23 cellular contexts compared by ENCODE assay signal in the genomic region with DNA sequence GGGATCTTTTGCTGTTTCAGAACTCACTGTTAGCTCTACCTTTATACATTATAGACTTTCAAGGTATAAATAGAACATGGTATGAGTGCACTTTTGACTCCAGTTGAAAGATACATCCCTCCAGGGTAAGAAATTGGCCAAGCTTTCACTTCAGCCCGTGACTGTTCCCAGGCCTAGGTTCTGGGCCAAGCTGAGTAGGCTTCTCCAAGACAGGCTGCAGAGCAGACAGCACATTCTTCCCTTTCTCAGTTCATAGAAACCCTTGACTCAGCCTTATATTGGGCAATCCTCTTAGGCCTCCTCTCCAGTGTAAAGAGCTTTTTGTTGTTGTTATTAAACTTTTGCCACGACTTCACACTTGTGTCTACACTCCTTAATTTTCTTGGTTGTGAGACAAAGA. TPM values are rescaled to one million over a fixed set of nuclear protein-coding genes. Genes with fewer than 3 reads are reported as not detected.
"Had no signal": no experiment of that assay in that cellular context is flagged by ENCODE, and none has a peak within 500 bp of the region (broad histone marks: within the 10 kb centered on the region; RNA-seq: fewer than 3 reads in every experiment).

No MANE protein-coding gene starts in this region.

- H3K4me1 Mint-ChIP-seq: activated naive CD8-positive, alpha-beta T cell treated with anti-CD3 and anti-CD28 coated beads for 36 hours; natural killer cell; WTC11 had no signal

- H3K4me3 ChIP-seq: cardiac muscle cell, left lung, sigmoid colon, upper lobe of right lung had no signal

- FAIRE-seq: frontal cortex had no signal

- H3K27ac Mint-ChIP-seq: activated naive CD8-positive, alpha-beta T cell treated with anti-CD3 and anti-CD28 coated beads for 36 hours; natural killer cell; WTC11 had no signal

- H3K4me1 ChIP-seq: left lung, upper lobe of right lung had no signal

- H3K4me3 Mint-ChIP-seq: activated naive CD8-positive, alpha-beta T cell treated with anti-CD3 and anti-CD28 coated beads for 36 hours; activated T-cell treated with anti-CD3 and anti-CD28 coated beads, Interleukin-2, amount 50 U/mL, for 4 hours; natural killer cell; WTC11 had no signal

- H3K9me3 ChIP-seq: left lung, sigmoid colon, upper lobe of right lung had no signal

- H3K36me3 ChIP-seq: cardiac muscle cell, left lung, sigmoid colon, upper lobe of right lung had no signal

- DNase-seq: activated CD8-positive, alpha-beta memory T cell treated with anti-CD3 and anti-CD28 coated beads for 24 hours; activated CD8-positive, alpha-beta memory T cell treated with anti-CD3 and anti-CD28 coated beads, Interleukin-2, amount 50 U/mL, for 4 hours; activated naive CD4-positive, alpha-beta T cell treated with Interleukin-2 at 50 U/mL for 16 hours; activated naive CD8-positive, alpha-beta T cell treated with anti-CD3 and anti-CD28 coated beads for 36 hours; activated T-cell treated with anti-CD3 and anti-CD28 coated beads, Interleukin-2, amount 50 U/mL, for 4 hours; amniotic stem cell; erythroblast; glutamatergic neuron; hippocampal formation; kidney glomerular epithelial cell; left lung; midbrain; natural killer cell; sigmoid colon; stimulated activated CD4-positive, alpha-beta T cell treated with anti-CD3 and anti-CD28 coated beads, Interleukin-2, amount 100 ng/mL, for 48 hours; stimulated activated naive CD4-positive, alpha-beta T cell treated with Interleukin-2 at 50 U/mL for 16 hours; T-helper 9 cell; upper lobe of right lung had no signal

- H3K27ac ChIP-seq: cardiac muscle cell, left lung, upper lobe of right lung had no signal

- H3K27me3 Mint-ChIP-seq: activated naive CD8-positive, alpha-beta T cell treated with anti-CD3 and anti-CD28 coated beads for 36 hours had no signal

- H3K36me3 Mint-ChIP-seq: activated naive CD8-positive, alpha-beta T cell treated with anti-CD3 and anti-CD28 coated beads for 36 hours; natural killer cell had no signal

- H3K9me3 Mint-ChIP-seq: activated naive CD8-positive, alpha-beta T cell treated with anti-CD3 and anti-CD28 coated beads for 36 hours; activated T-cell treated with anti-CD3 and anti-CD28 coated beads, Interleukin-2, amount 50 U/mL, for 4 hours; natural killer cell had no signal

- H3K27me3 ChIP-seq: cardiac muscle cell, left lung, sigmoid colon, upper lobe of right lung had no signal

RNA-seq across cellular contexts. Expression of a gene that starts 29.5 kb away (rescaled TPM):
- total RNA-seq: cardiac muscle cell, chondrocyte, posterior vena cava had no signal
- polyA plus RNA-seq: cardiac muscle cell had no signal
